In the genomic region with DNA sequence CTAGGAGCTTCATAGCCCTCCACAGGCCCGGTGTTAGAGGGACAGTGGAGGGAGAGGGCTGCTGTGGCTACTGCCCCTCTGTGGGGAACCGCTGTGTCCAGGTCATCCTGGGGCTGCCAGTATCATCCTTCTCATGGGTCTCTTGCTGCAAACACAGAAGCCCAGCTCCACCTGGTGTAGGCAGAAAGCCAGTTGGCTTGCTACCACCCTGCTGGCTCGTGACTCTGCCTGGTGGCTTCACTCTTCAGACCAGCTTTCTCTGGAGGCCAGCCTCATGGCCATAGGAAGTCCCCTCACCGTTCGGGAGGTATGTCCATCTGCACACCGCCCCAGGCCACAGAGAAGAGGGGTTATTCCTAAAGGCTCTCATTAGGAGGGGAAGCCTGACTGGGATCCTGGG, we compare ENCODE assay signal across 12 cellular contexts.
DNase-seq lines count a peak whose midpoint lies in the region; TF ChIP-seq lines count a peak whose summit lies in the region.
"Had no signal": no experiment of that assay in that cellular context is flagged by ENCODE, and none has a peak within 500 bp of the region (broad histone marks: within the 10 kb centered on the region; RNA-seq: fewer than 3 reads in every experiment).

No MANE protein-coding gene starts in this region.

- DNase-seq in NCI-H1694 treated with DMSO at 0.1 percent for 48 hours (lab: John Stamatoyannopoulos, UW), result peak; percentile 4
- DNase-seq in NCI-H1694 (lab: John Stamatoyannopoulos, UW), result no peak
- DNase-seq in NCI-H69 (lab: John Stamatoyannopoulos, UW), result peak; percentile 64
- no peak for DNase-seq in coronary artery (ENCODE audit: low spot score)
- DNase-seq in activated effector memory CD4-positive, alpha-beta T cell treated with Interleukin-2 at 50 U/mL for 16 hours, result no peak
- DNase-seq in cortex of kidney (lab: John Stamatoyannopoulos, UW), result no peak
- DNase-seq in globus pallidus (ENCODE audit: low spot score), result no peak
- DNase-seq: 8988T, mucosa of descending colon, RPMI8226 had no signal

- H2AFZ ChIP-seq in parathyroid adenoma, result no peak overlapping the region

- H3K4me2 ChIP-seq in parathyroid adenoma (ENCODE audit: low read length), result no peak overlapping the region

- TF ChIP-seq CTCF in coronary artery (IDR thresholded peaks at IDR 0.05) (no peak), parathyroid adenoma (IDR thresholded peaks at IDR 0.05) (no peak)

- no peaks in the 10 kb centered on the region for H3K9me3 ChIP-seq in parathyroid adenoma (ENCODE audit: control insufficient read depth, low read length)
- H3K9me3 ChIP-seq: mucosa of descending colon had no signal

- H3K27me3 ChIP-seq in parathyroid adenoma (ENCODE audit: control insufficient read depth, insufficient read depth, low read length), result no peaks in the 10 kb centered on the region

- H3K4me3 ChIP-seq in coronary artery (no peak overlapping the region), parathyroid adenoma (ENCODE audit: low read depth, low read length) (no peak overlapping the region)
- H3K4me3 ChIP-seq: mucosa of descending colon, skin epidermis had no signal

- H3K36me3 ChIP-seq in parathyroid adenoma (ENCODE audit: control insufficient read depth, insufficient read depth, low read length), result no peaks in the 10 kb centered on the region

- H3K27ac ChIP-seq in coronary artery (peak overlapping the region; percentile 30 to 93), parathyroid adenoma (peak overlapping the region; percentile 69)

- H3K79me2 ChIP-seq in parathyroid adenoma, result peaks cover 2% of the 10 kb centered on the region

- no peak overlapping the region for H3K9ac ChIP-seq in parathyroid adenoma

- H3K4me1 ChIP-seq in parathyroid adenoma, result peaks cover 14% of the 10 kb centered on the region

Comparison
In these comparisons a context has a peak if more than half of its experiments do, and no peak if none do; other contexts are left out.
1. DNase-seq: peak in NCI-H1694 treated with DMSO at 0.1 percent for 48 hours (single experiment) and NCI-H69 (single experiment); none in NCI-H1694 (single experiment), coronary artery (single experiment), activated effector memory CD4-positive, alpha-beta T cell treated with Interleukin-2 at 50 U/mL for 16 hours (single experiment), cortex of kidney (single experiment) and globus pallidus (single experiment).